In genomic region chr2:114175507-114175906, GRCh38 we compare ENCODE assay signal across 7 cellular contexts.
"Had no signal": no experiment of that assay in that cellular context is flagged by ENCODE, and none has a peak within 500 bp of the region (broad histone marks: within the 10 kb centered on the region; RNA-seq: fewer than 3 reads in every experiment).

No MANE protein-coding gene starts in this region.

- ATAC-seq: GM12878 had no signal

- H3K4me3 ChIP-seq: GM12878 had no signal

- FAIRE-seq: G401.6, GM12878, GM12891, GM18507, GM19239 had no signal

- DNase-seq: GDM1, GF-D8 had no signal
